2 cellular contexts compared by ENCODE assay signal in genomic region chr17:48929812-48930165, GRCh38.
TF ChIP-seq lines count a peak whose summit lies in the region.

No MANE protein-coding gene starts in this region.

TF ChIP-seq in HEK293, 187 proteins besides CTCF, POLR2A, EP300 and RAD21:
- TF ChIP-seq ZNF266 (tag by site-specific recombination; IDR thresholded peaks at IDR 0.05; ENCODE audit: low read depth) = no peak
- TF ChIP-seq ZNF211 (tag by site-specific recombination; IDR thresholded peaks at IDR 0.05; ENCODE audit: low read depth) = no peak
- no peak for TF ChIP-seq ZNF558 (tag by site-specific recombination; IDR thresholded peaks at IDR 0.05)
- no peak for TF ChIP-seq TRIM28 (IDR thresholded peaks at IDR 0.05; ENCODE audit: borderline replicate concordance, low read length)
- no peak for TF ChIP-seq ZSCAN18 (tag by site-specific recombination; IDR thresholded peaks at IDR 0.05)
- TF ChIP-seq ZNF112 (tag by site-specific recombination; IDR thresholded peaks at IDR 0.05) = no peak
- TF ChIP-seq ZNF624 (tag by site-specific recombination; IDR thresholded peaks at IDR 0.05) = no peak
- TF ChIP-seq ZNF16 (tag by site-specific recombination; IDR thresholded peaks at IDR 0.05; ENCODE audit: low read depth) = no peak
- TF ChIP-seq ZNF175 (tag by site-specific recombination; IDR thresholded peaks at IDR 0.05) = no peak
- no peak for TF ChIP-seq REPIN1 (tag by site-specific recombination; IDR thresholded peaks at IDR 0.05; ENCODE audit: low read depth)
- no peak for TF ChIP-seq ZNF23 (tag by site-specific recombination; IDR thresholded peaks at IDR 0.05; ENCODE audit: borderline replicate concordance)
- TF ChIP-seq KLF9 (tag by site-specific recombination; IDR thresholded peaks at IDR 0.05; ENCODE audit: low read depth) = no peak
- TF ChIP-seq OSR2 (tag by site-specific recombination; IDR thresholded peaks at IDR 0.05) = no peak
- no peak for TF ChIP-seq BCL11A (tag by site-specific recombination; IDR thresholded peaks at IDR 0.05; ENCODE audit: low read depth)
- no peak for TF ChIP-seq ZNF366 (tag by site-specific recombination; conservative IDR thresholded peaks at IDR 0.05)

TF ChIP-seq in K562, 482 proteins besides CTCF, POLR2A, EP300 and RAD21:
- TF ChIP-seq CHD7 (IDR thresholded peaks at IDR 0.05; ENCODE audit: low read depth, low read length) = no peak
- TF ChIP-seq NCOA4 (IDR thresholded peaks at IDR 0.05; ENCODE audit: partially characterized antibody) = no peak
- no peak for TF ChIP-seq LCOR (CRISPR knock-in tag; IDR thresholded peaks at IDR 0.05)
- TF ChIP-seq ZNF639 (CRISPR knock-in tag; conservative IDR thresholded peaks at IDR 0.05 in 1 of 2, IDR thresholded peaks at IDR 0.05 in 1 of 2) = no peak
- TF ChIP-seq CHD2 (IDR thresholded peaks at IDR 0.05; ENCODE audit: low read depth, low read length) = no peak
- TF ChIP-seq ZBTB43 (CRISPR knock-in tag; IDR thresholded peaks at IDR 0.05) = no peak
- TF ChIP-seq ZBED1 (IDR thresholded peaks at IDR 0.05) = no peak
- no peak for TF ChIP-seq REST (CRISPR knock-in tag; IDR thresholded peaks at IDR 0.05; ENCODE audit: low read depth)
- TF ChIP-seq ZZZ3 (IDR thresholded peaks at IDR 0.05) = no peak
- TF ChIP-seq TAL1 (IDR thresholded peaks at IDR 0.05) = no peak
- no peak for TF ChIP-seq TFAM (CRISPR knock-in tag; conservative IDR thresholded peaks at IDR 0.05)
- TF ChIP-seq PTBP1 (IDR thresholded peaks at IDR 0.05; ENCODE audit: low read depth, low read length) = no peak
- no peak for TF ChIP-seq TCF7L2 (IDR thresholded peaks at IDR 0.05; ENCODE audit: low read depth, low read length)
- no peak for TF ChIP-seq MECOM (CRISPR knock-in tag; IDR thresholded peaks at IDR 0.05)
- TF ChIP-seq FOXJ3 (CRISPR knock-in tag; IDR thresholded peaks at IDR 0.05) = no peak
- TF ChIP-seq RBBP5 (IDR thresholded peaks at IDR 0.05; ENCODE audit: borderline replicate concordance, insufficient read depth, low read length, poor library complexity, severe bottlenecking) = no peak
- no peak for TF ChIP-seq ZNF507 (tag; conservative IDR thresholded peaks at IDR 0.05)
- no peak for TF ChIP-seq ATF2 (CRISPR knock-in tag; IDR thresholded peaks at IDR 0.05)
- no peak for TF ChIP-seq WHSC1 (IDR thresholded peaks at IDR 0.05; ENCODE audit: low read length)
- TF ChIP-seq ZBTB11 (CRISPR knock-in tag; IDR thresholded peaks at IDR 0.05) = no peak
